1 cellular context compared by ENCODE assay signal in genomic region chr2:70340921-70341765, GRCh38.
A peak's percentile ranks its signal among the peaks of the same experiment; 100 is the strongest.
TF ChIP-seq lines count a peak whose summit lies in the region.

No MANE protein-coding gene starts in this region.

TF ChIP-seq in H1, 55 proteins besides CTCF, POLR2A, EP300 and RAD21:
- TF ChIP-seq CREB1 (IDR thresholded peaks at IDR 0.05): peak; percentile 44; the same call in 1 of the 2 replicates
- TF ChIP-seq YY1 (IDR thresholded peaks at IDR 0.05; ENCODE audit: low read depth, low read length): 0 out of 2 replicates have a peak, but pooled peaks have one; percentile 20
- TF ChIP-seq, protein P1, sequence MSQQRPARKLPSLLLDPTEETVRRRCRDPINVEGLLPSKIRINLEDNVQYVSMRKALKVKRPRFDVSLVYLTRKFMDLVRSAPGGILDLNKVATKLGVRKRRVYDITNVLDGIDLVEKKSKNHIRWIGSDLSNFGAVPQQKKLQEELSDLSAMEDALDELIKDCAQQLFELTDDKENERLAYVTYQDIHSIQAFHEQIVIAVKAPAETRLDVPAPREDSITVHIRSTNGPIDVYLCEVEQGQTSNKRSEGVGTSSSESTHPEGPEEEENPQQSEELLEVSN (IDR thresholded peaks at IDR 0.05): no peak
